In the genomic region with DNA sequence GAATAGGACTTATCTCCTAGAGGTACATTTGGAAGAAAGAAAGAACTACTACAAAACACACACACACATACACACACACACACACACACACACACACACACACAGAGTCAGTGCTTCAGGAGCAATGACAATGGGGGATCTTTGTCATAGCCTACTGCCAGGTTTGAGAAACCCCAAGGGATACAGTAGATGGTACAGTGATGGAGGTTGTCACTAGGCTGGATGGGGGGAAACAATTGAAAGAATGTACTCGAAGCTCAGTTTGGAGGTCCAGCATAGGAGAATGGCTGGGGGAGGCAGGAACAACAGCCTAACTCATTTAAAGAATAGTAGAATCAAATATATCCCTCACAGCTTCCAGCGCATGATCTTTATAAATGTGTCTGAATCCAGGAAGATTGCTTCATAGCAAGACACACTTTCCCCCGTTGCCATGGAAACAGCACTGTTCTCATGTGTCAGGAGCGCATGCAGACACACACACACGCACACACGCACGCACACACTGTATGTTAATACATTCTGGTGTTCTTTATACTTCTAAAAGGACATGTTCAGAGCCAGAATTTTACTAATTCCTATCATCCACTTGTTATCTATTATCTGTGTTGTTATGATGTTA, we compare ENCODE assay signal across 26 cellular contexts. TPM values are rescaled to one million over a fixed set of nuclear protein-coding genes. Genes with fewer than 3 reads are reported as not detected.
A peak's percentile ranks its signal among the peaks of the same experiment; 100 is the strongest.
DNase-seq lines count a peak whose midpoint lies in the region; ATAC-seq and TF ChIP-seq lines count a peak whose summit lies in the region.
"Had no signal": no experiment of that assay in that cellular context is flagged by ENCODE, and none has a peak within 500 bp of the region (broad histone marks: within the 10 kb centered on the region; RNA-seq: fewer than 3 reads in every experiment).

No MANE protein-coding gene starts in this region.

- peaks cover 0 to 4% (median 2%) of the 10 kb centered on the region in 3 donors for H3K36me3 Mint-ChIP-seq in CD8-positive, alpha-beta memory T cell

- H3K4me2 ChIP-seq in neural cell (ENCODE audit: low read length), result peak overlapping the region; percentile 62

- H3K9ac ChIP-seq in neural cell (ENCODE audit: low read length), result peak overlapping the region; percentile 59
- H3K9ac ChIP-seq: SK-N-SH had no signal

- ATAC-seq in left lobe of liver (no peak), HG03460 (IDR thresholded peaks at IDR 0.05; ENCODE audit: unreplicated experiment) (no peak)
- ATAC-seq: activated T-cell treated with anti-CD3 and anti-CD28 coated beads, Interleukin-2, amount 50 U/mL, for 4 hours; lower lobe of right lung had no signal

- H4K20me1 ChIP-seq in neural cell (ENCODE audit: insufficient read depth), result no peaks in the 10 kb centered on the region

- CTCF ChIA-PET in CD8-positive, alpha-beta memory T cell (lab: Charles Lee), result interaction anchor here (1.4 kb wide), 1 partner anchor 89 kb away, joined by 3 read pairs; no protein-coding TSS in a partner anchor

- no peaks in the 10 kb centered on the region for H3K9me2 ChIP-seq in neural cell (ENCODE audit: insufficient read depth, low read length)
- H3K9me2 ChIP-seq: SK-N-SH had no signal

- TF ChIP-seq EP300 in neural cell (conservative IDR thresholded peaks at IDR 0.05; ENCODE audit: poor library complexity, severe bottlenecking), result peak; percentile 93

- H3K9me3 ChIP-seq in neural cell (ENCODE audit: low read length), result no peaks in the 10 kb centered on the region
- no peaks in the 10 kb centered on the region for H3K9me3 ChIP-seq in CD8-positive, alpha-beta memory T cell (ENCODE audit: low read length)
- H3K9me3 ChIP-seq: esophagus muscularis mucosa, lower lobe of right lung, SK-N-SH, upper lobe of left lung had no signal

- H3K27me3 ChIP-seq in neural cell (ENCODE audit: insufficient read depth, low read depth, low read length), result no peaks in the 10 kb centered on the region
- H3K27me3 ChIP-seq in CD8-positive, alpha-beta memory T cell (ENCODE audit: insufficient read depth, low read length, poor library complexity, severe bottlenecking), result no peaks in the 10 kb centered on the region
- H3K27me3 ChIP-seq: cardiac muscle cell, esophagus muscularis mucosa, upper lobe of left lung had no signal

- POLR2A ChIA-PET in CD8-positive, alpha-beta memory T cell (lab: Charles Lee), result no interaction called here

- peak overlapping the region; percentile 50 for H3K4me3 ChIP-seq in neural cell (ENCODE audit: low read length)
- no peak overlapping the region for H3K4me3 ChIP-seq in CD8-positive, alpha-beta memory T cell (ENCODE audit: low read length)
- H3K4me3 ChIP-seq: cardiac muscle cell, esophagus muscularis mucosa, lower lobe of right lung, skin epidermis, upper lobe of left lung had no signal

- no peaks in the 10 kb centered on the region for H3K9me3 Mint-ChIP-seq in CD8-positive, alpha-beta memory T cell
- H3K9me3 Mint-ChIP-seq: activated naive CD4-positive, alpha-beta T cell treated with anti-CD3 and anti-CD28 coated beads for 36 hours; activated T-cell treated with anti-CD3 and anti-CD28 coated beads, Interleukin-2, amount 50 U/mL, for 4 hours; endodermal cell; H9 had no signal

- H3K27ac ChIP-seq in neural cell (ENCODE audit: low read length), result peak overlapping the region; percentile 96
- H3K27ac ChIP-seq in CD8-positive, alpha-beta memory T cell (ENCODE audit: low read depth, low read length), result no peak overlapping the region
- H3K27ac ChIP-seq: HL-60 had no signal

- H3K4me1 ChIP-seq in CD8-positive, alpha-beta memory T cell (ENCODE audit: insufficient read depth, low read length), result no peaks in the 10 kb centered on the region

- peak overlapping the region in 4 of 8 donors; percentile 9 to 67 (median 20) for H3K27ac Mint-ChIP-seq in CD8-positive, alpha-beta memory T cell
- H3K27ac Mint-ChIP-seq: activated naive CD4-positive, alpha-beta T cell treated with anti-CD3 and anti-CD28 coated beads for 36 hours; B cell; endodermal cell; H9 had no signal

- no peaks in the 10 kb centered on the region for H3K79me2 ChIP-seq in neural cell (replicated peaks; ENCODE audit: insufficient read depth, low read length)

- TF ChIP-seq CTCF in neural cell (IDR thresholded peaks at IDR 0.05; ENCODE audit: poor library complexity, severe bottlenecking), result no peak

- peak; percentile 31 for TF ChIP-seq RAD21 in neural cell (conservative IDR thresholded peaks at IDR 0.05)

- H3K36me3 ChIP-seq in neural cell (ENCODE audit: insufficient read depth, low read length), result no peaks in the 10 kb centered on the region
- no peaks in the 10 kb centered on the region for H3K36me3 ChIP-seq in CD8-positive, alpha-beta memory T cell (ENCODE audit: insufficient read depth, low read length)
- H3K36me3 ChIP-seq: cardiac muscle cell, esophagus muscularis mucosa, lower lobe of right lung, upper lobe of left lung had no signal

- H3K4me3 Mint-ChIP-seq in CD8-positive, alpha-beta memory T cell, result no peak overlapping the region
- H3K4me3 Mint-ChIP-seq: activated naive CD4-positive, alpha-beta T cell treated with anti-CD3 and anti-CD28 coated beads for 36 hours; activated T-cell treated with anti-CD3 and anti-CD28 coated beads, Interleukin-2, amount 50 U/mL, for 4 hours; B cell; endodermal cell; H9 had no signal

- H3K27me3 Mint-ChIP-seq in CD8-positive, alpha-beta memory T cell, result no peaks in the 10 kb centered on the region
- H3K27me3 Mint-ChIP-seq: B cell had no signal

- DNase-seq in DMS 273 (lab: John Stamatoyannopoulos, UW; ENCODE audit: unreplicated experiment), result peak; percentile 44
- no peak for DNase-seq in DMS 273 treated with DMSO at 0.1 percent for 48 hours (lab: John Stamatoyannopoulos, UW)
- peak; percentile 34 for DNase-seq in NCI-H69 (lab: John Stamatoyannopoulos, UW)
- peak; percentile 57 for DNase-seq in fibroblast of gingiva (ENCODE audit: low read depth)
- no peak for DNase-seq in CD8-positive, alpha-beta memory T cell
- DNase-seq in left lobe of liver (ENCODE audit: low spot score), result no peak
- DNase-seq: activated CD4-positive, alpha-beta T cell treated with anti-CD3 and anti-CD28 coated beads for 48 hours; activated naive CD4-positive, alpha-beta T cell treated with anti-CD3 and anti-CD28 coated beads for 36 hours; activated T-cell treated with anti-CD3 and anti-CD28 coated beads, Interleukin-2, amount 50 U/mL, for 4 hours; amniotic stem cell; endodermal cell; H9; kidney; lower lobe of right lung; NCI-H2081 treated with DMSO at 0.1 percent for 48 hours; NCI-H524 treated with DMSO at 0.1 percent for 48 hours; SK-N-SH; T-helper 2 cell; upper lobe of left lung had no signal

- peaks cover 17 to 20% (median 19%) of the 10 kb centered on the region in 3 donors for H3K4me1 Mint-ChIP-seq in CD8-positive, alpha-beta memory T cell

- peak overlapping the region; percentile 42 for H2AFZ ChIP-seq in neural cell (ENCODE audit: low read depth, low read length)

- H3F3A ChIP-seq in neural cell (ENCODE audit: insufficient read depth, low read length, poor library complexity, severe bottlenecking), result no peaks in the 10 kb centered on the region

TF ChIP-seq in neural cell, 6 proteins besides CTCF, POLR2A, EP300 and RAD21:
- peak; percentile 47 for TF ChIP-seq SMC3 (conservative IDR thresholded peaks at IDR 0.05; ENCODE audit: poor library complexity)
- TF ChIP-seq EZH2 (IDR thresholded peaks at IDR 0.05; ENCODE audit: borderline replicate concordance, insufficient read depth, low read length, poor library complexity, severe bottlenecking), result no peak
- TF ChIP-seq, protein P1, sequence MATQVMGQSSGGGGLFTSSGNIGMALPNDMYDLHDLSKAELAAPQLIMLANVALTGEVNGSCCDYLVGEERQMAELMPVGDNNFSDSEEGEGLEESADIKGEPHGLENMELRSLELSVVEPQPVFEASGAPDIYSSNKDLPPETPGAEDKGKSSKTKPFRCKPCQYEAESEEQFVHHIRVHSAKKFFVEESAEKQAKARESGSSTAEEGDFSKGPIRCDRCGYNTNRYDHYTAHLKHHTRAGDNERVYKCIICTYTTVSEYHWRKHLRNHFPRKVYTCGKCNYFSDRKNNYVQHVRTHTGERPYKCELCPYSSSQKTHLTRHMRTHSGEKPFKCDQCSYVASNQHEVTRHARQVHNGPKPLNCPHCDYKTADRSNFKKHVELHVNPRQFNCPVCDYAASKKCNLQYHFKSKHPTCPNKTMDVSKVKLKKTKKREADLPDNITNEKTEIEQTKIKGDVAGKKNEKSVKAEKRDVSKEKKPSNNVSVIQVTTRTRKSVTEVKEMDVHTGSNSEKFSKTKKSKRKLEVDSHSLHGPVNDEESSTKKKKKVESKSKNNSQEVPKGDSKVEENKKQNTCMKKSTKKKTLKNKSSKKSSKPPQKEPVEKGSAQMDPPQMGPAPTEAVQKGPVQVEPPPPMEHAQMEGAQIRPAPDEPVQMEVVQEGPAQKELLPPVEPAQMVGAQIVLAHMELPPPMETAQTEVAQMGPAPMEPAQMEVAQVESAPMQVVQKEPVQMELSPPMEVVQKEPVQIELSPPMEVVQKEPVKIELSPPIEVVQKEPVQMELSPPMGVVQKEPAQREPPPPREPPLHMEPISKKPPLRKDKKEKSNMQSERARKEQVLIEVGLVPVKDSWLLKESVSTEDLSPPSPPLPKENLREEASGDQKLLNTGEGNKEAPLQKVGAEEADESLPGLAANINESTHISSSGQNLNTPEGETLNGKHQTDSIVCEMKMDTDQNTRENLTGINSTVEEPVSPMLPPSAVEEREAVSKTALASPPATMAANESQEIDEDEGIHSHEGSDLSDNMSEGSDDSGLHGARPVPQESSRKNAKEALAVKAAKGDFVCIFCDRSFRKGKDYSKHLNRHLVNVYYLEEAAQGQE (IDR thresholded peaks at IDR 0.05; ENCODE audit: borderline replicate concordance), result peak; percentile 76
- no peak for TF ChIP-seq TAF1 (IDR thresholded peaks at IDR 0.05; ENCODE audit: low read depth)
- peak; percentile 76 for TF ChIP-seq POLR2AphosphoS5 (IDR thresholded peaks at IDR 0.05)
- peak; percentile 63 for TF ChIP-seq MXI1 (conservative IDR thresholded peaks at IDR 0.05; ENCODE audit: poor library complexity, severe bottlenecking)

RNA-seq across cellular contexts. Expression of gene ZNRF2, which starts 32.6 kb away (rescaled TPM):
- 9.5 and 12.2 TPM in 2 replicates for polyA plus RNA-seq in neural cell
- polyA minus RNA-seq in neural cell, result 44.6 and 48.9 TPM in 2 replicates
- 10 to 100 TPM; 12.4 to 13.6 TPM for total RNA-seq in CD8-positive, alpha-beta memory T cell
- 4.2 TPM for polyA plus RNA-seq in CD8-positive, alpha-beta memory T cell
- total RNA-seq in left lobe of liver, result 18.6 TPM

Comparison
In these comparisons a context has a peak if more than half of its experiments do, and no peak if none do; other contexts are left out.
1. DNase-seq: peak in DMS 273 (single experiment), NCI-H69 (single experiment) and fibroblast of gingiva (single experiment); none in DMS 273 treated with DMSO at 0.1 percent for 48 hours (single experiment), CD8-positive, alpha-beta memory T cell (0 of 5) and left lobe of liver (single experiment).